In genomic region chr15:63869371-63870042, GRCh38 we compare ENCODE assay signal across 27 cellular contexts. TPM values are rescaled to one million over a fixed set of nuclear protein-coding genes. Genes with fewer than 3 reads are reported as not detected.
DNase-seq lines count a peak whose midpoint lies in the region; ATAC-seq and TF ChIP-seq lines count a peak whose summit lies in the region.
"Had no signal": no experiment of that assay in that cellular context is flagged by ENCODE, and none has a peak within 500 bp of the region (broad histone marks: within the 10 kb centered on the region; RNA-seq: fewer than 3 reads in every experiment).

No MANE protein-coding gene starts in this region.

- no peak for DNase-seq in activated T-cell treated with anti-CD3 and anti-CD28 coated beads, Interleukin-2, amount 50 U/mL, for 72 hours
- no peak for DNase-seq in activated T-cell treated with anti-CD3 and anti-CD28 coated beads, Interleukin-2, amount 50 U/mL, for 1 hour
- no peak for DNase-seq in activated B cell treated with CpG ODN at 0.5 μM for 24 hours
- no peak for DNase-seq in caudate nucleus (lab: John Stamatoyannopoulos, UW)
- DNase-seq in stimulated activated naive CD8-positive, alpha-beta T cell treated with anti-CD3 and anti-CD28 coated beads, Interleukin-15, amount 100 ng/mL, for 72 hours, result no peak
- DNase-seq in stimulated activated CD4-positive, alpha-beta T cell treated with anti-CD3 and anti-CD28 coated beads, Interleukin-4, amount 100 ng/mL, for 24 hours, result no peak
- DNase-seq in upper lobe of right lung, result no peak
- DNase-seq: ACHN; activated CD4-positive, alpha-beta T cell treated with anti-CD3 and anti-CD28 coated beads, Interleukin-2, amount 10 ng/mL, durations not matched to agents 7 days and 5 days; brain microvascular endothelial cell; COR-L47; esophagus squamous epithelium; foreskin keratinocyte; left ventricle myocardium superior; mesendoderm; NCI-H1417 treated with DMSO at 0.1 percent for 48 hours; NCI-H2081; NCI-H526; NK-92 treated with Interleukin-12 subunit alpha and Interleukin-12 subunit beta, amount 100 ng/mL, for 24 hours; pancreas; stimulated activated CD4-positive, alpha-beta T cell treated with anti-CD3 and anti-CD28 coated beads, Interleukin-15, amount 100 ng/mL, for 24 hours; stomach; uterus had no signal

- peak; percentile 35 to 44 for ATAC-seq in activated T-cell treated with anti-CD3 and anti-CD28 coated beads, Interleukin-2, amount 50 U/mL, for 72 hours (replicated peaks in 1 of 2)
- no peak for ATAC-seq in activated B cell treated with CpG ODN at 0.5 μM for 24 hours (ENCODE audit: low read depth)
- ATAC-seq in stimulated activated naive CD8-positive, alpha-beta T cell treated with anti-CD3 and anti-CD28 coated beads, Interleukin-15, amount 100 ng/mL, for 72 hours, result peak; percentile 55
- no peak for ATAC-seq in upper lobe of right lung
- ATAC-seq: left ventricle myocardium superior, pancreas, PC-3 had no signal

- no peaks in the 10 kb centered on the region for H3K9me3 ChIP-seq in upper lobe of right lung
- H3K9me3 ChIP-seq: BLaER1, esophagus squamous epithelium, pancreas, stomach, uterus had no signal

- intact Hi-C loops in activated B cell treated with CpG ODN at 0.5 μM for 24 hours (cut with micrococcal nuclease), result loop anchor here (1.0 kb wide), 3 partner anchors 9 to 22 kb away; no protein-coding TSS in a partner anchor
- intact Hi-C loops in upper lobe of right lung (cut with DNase I), result no loop called here

- peaks cover 0 to 1% of the 10 kb centered on the region in 2 donors for H3K9me3 Mint-ChIP-seq in activated T-cell treated with anti-CD3 and anti-CD28 coated beads, Interleukin-2, amount 50 U/mL, for 72 hours
- peaks cover 4% of the 10 kb centered on the region for H3K9me3 Mint-ChIP-seq in activated B cell treated with CpG ODN at 0.5 μM for 24 hours
- peaks cover 0 to 7% of the 10 kb centered on the region in 2 donors for H3K9me3 Mint-ChIP-seq in stimulated activated naive CD8-positive, alpha-beta T cell treated with anti-CD3 and anti-CD28 coated beads, Interleukin-15, amount 100 ng/mL, for 72 hours
- H3K9me3 Mint-ChIP-seq: activated CD4-positive, alpha-beta T cell treated with anti-CD3 and anti-CD28 coated beads, Interleukin-2, amount 10 ng/mL, durations not matched to agents 7 days and 5 days had no signal

- TF ChIP-seq CTCF in activated B cell treated with CpG ODN at 0.5 μM for 24 hours (IDR thresholded peaks at IDR 0.05) (no peak), upper lobe of right lung (IDR thresholded peaks at IDR 0.05) (no peak)

- H3K4me1 ChIP-seq in upper lobe of right lung, result no peaks in the 10 kb centered on the region
- H3K4me1 ChIP-seq: BLaER1, esophagus squamous epithelium, foreskin keratinocyte, pancreas, stomach, uterus had no signal

- H3K27me3 ChIP-seq in upper lobe of right lung, result no peaks in the 10 kb centered on the region
- H3K27me3 ChIP-seq: BLaER1, brain microvascular endothelial cell, dorsolateral prefrontal cortex, esophagus squamous epithelium, foreskin keratinocyte, neural progenitor cell, pancreas, stomach, uterus had no signal

- H3K27ac Mint-ChIP-seq in activated T-cell treated with anti-CD3 and anti-CD28 coated beads, Interleukin-2, amount 50 U/mL, for 72 hours, result no peak overlapping the region
- peak overlapping the region; percentile 84 for H3K27ac Mint-ChIP-seq in activated B cell treated with CpG ODN at 0.5 μM for 24 hours
- peak overlapping the region; percentile 22 to 90 for H3K27ac Mint-ChIP-seq in stimulated activated naive CD8-positive, alpha-beta T cell treated with anti-CD3 and anti-CD28 coated beads, Interleukin-15, amount 100 ng/mL, for 72 hours
- H3K27ac Mint-ChIP-seq: activated CD4-positive, alpha-beta T cell treated with anti-CD3 and anti-CD28 coated beads, Interleukin-2, amount 10 ng/mL, durations not matched to agents 7 days and 5 days; neural progenitor cell had no signal

- H3K4me3 ChIP-seq in upper lobe of right lung, result no peak overlapping the region
- H3K4me3 ChIP-seq: BLaER1, dorsolateral prefrontal cortex, esophagus squamous epithelium, neural progenitor cell, pancreas, stomach, uterus had no signal

- no peaks in the 10 kb centered on the region for H3K27me3 Mint-ChIP-seq in activated T-cell treated with anti-CD3 and anti-CD28 coated beads, Interleukin-2, amount 50 U/mL, for 72 hours (ENCODE audit: low read depth)
- no peaks in the 10 kb centered on the region for H3K27me3 Mint-ChIP-seq in activated B cell treated with CpG ODN at 0.5 μM for 24 hours
- no peaks in the 10 kb centered on the region for H3K27me3 Mint-ChIP-seq in stimulated activated naive CD8-positive, alpha-beta T cell treated with anti-CD3 and anti-CD28 coated beads, Interleukin-15, amount 100 ng/mL, for 72 hours
- H3K27me3 Mint-ChIP-seq: activated CD4-positive, alpha-beta T cell treated with anti-CD3 and anti-CD28 coated beads, Interleukin-2, amount 10 ng/mL, durations not matched to agents 7 days and 5 days had no signal

- CTCF ChIA-PET in activated B cell treated with CpG ODN at 0.5 μM for 24 hours (lab: Charles Lee), result interaction anchor here (1.3 to 1.6 kb wide), 2 partner anchors 12 to 36 kb away, joined by 3 to 4 read pairs; no protein-coding TSS in a partner anchor

- POLR2A ChIA-PET in activated B cell treated with CpG ODN at 0.5 μM for 24 hours (lab: Charles Lee), result interaction anchor here (0.6 to 6.4 kb wide), 11 partner anchors 8 to 118 kb away, joined by 3 to 63 read pairs (median 4); partner anchors contain the start of gene HERC1

- H3K36me3 Mint-ChIP-seq in activated T-cell treated with anti-CD3 and anti-CD28 coated beads, Interleukin-2, amount 50 U/mL, for 72 hours (ENCODE audit: insufficient read depth in 2 of 2), result peaks cover 0 to 3% of the 10 kb centered on the region in 2 donors
- H3K36me3 Mint-ChIP-seq in activated B cell treated with CpG ODN at 0.5 μM for 24 hours (ENCODE audit: low read depth), result no peaks in the 10 kb centered on the region
- H3K36me3 Mint-ChIP-seq: neural progenitor cell had no signal

- no peaks in the 10 kb centered on the region for H3K36me3 ChIP-seq in upper lobe of right lung
- H3K36me3 ChIP-seq: BLaER1, brain microvascular endothelial cell, esophagus squamous epithelium, neural progenitor cell, pancreas, stomach, uterus had no signal

- H3K4me1 Mint-ChIP-seq in activated T-cell treated with anti-CD3 and anti-CD28 coated beads, Interleukin-2, amount 50 U/mL, for 72 hours (ENCODE audit: low read depth), result peaks cover 35% of the 10 kb centered on the region
- peaks cover 27% of the 10 kb centered on the region for H3K4me1 Mint-ChIP-seq in activated B cell treated with CpG ODN at 0.5 μM for 24 hours
- H3K4me1 Mint-ChIP-seq in stimulated activated naive CD8-positive, alpha-beta T cell treated with anti-CD3 and anti-CD28 coated beads, Interleukin-15, amount 100 ng/mL, for 72 hours, result peaks cover 18% of the 10 kb centered on the region

- H3K4me3 Mint-ChIP-seq in activated T-cell treated with anti-CD3 and anti-CD28 coated beads, Interleukin-2, amount 50 U/mL, for 72 hours, result no peak overlapping the region
- H3K4me3 Mint-ChIP-seq in activated B cell treated with CpG ODN at 0.5 μM for 24 hours, result peak overlapping the region; percentile 21
- peak overlapping the region; percentile 5 to 10 for H3K4me3 Mint-ChIP-seq in stimulated activated naive CD8-positive, alpha-beta T cell treated with anti-CD3 and anti-CD28 coated beads, Interleukin-15, amount 100 ng/mL, for 72 hours
- H3K4me3 Mint-ChIP-seq: activated CD4-positive, alpha-beta T cell treated with anti-CD3 and anti-CD28 coated beads, Interleukin-2, amount 10 ng/mL, durations not matched to agents 7 days and 5 days; neural progenitor cell had no signal

- H3K27ac ChIP-seq in caudate nucleus (ENCODE audit: low read depth, low read length) (peak overlapping the region; percentile 84), upper lobe of right lung (no peak overlapping the region)
- H3K27ac ChIP-seq: BLaER1, brain microvascular endothelial cell, esophagus squamous epithelium, foreskin keratinocyte, neural progenitor cell, pancreas, stomach, uterus had no signal

RNA-seq across cellular contexts. Expression of gene HERC1, which starts 35.8 kb away (rescaled TPM):
- 10 to 100 TPM; 67.8 to 77.6 TPM for total RNA-seq in activated T-cell treated with anti-CD3 and anti-CD28 coated beads, Interleukin-2, amount 50 U/mL, for 72 hours
- total RNA-seq in activated B cell treated with CpG ODN at 0.5 μM for 24 hours (191 and 201 TPM in 2 replicates), upper lobe of right lung (98.5 TPM)

Comparison
In these comparisons a context has a peak if more than half of its experiments do, and no peak if none do; other contexts are left out.
1. ATAC-seq: peak in activated T-cell treated with anti-CD3 and anti-CD28 coated beads, Interleukin-2, amount 50 U/mL, for 72 hours (2 of 2) and stimulated activated naive CD8-positive, alpha-beta T cell treated with anti-CD3 and anti-CD28 coated beads, Interleukin-15, amount 100 ng/mL, for 72 hours (single experiment); none in activated B cell treated with CpG ODN at 0.5 μM for 24 hours (single experiment) and upper lobe of right lung (single experiment).
2. H3K4me3 Mint-ChIP-seq: peak in activated B cell treated with CpG ODN at 0.5 μM for 24 hours (single experiment) and stimulated activated naive CD8-positive, alpha-beta T cell treated with anti-CD3 and anti-CD28 coated beads, Interleukin-15, amount 100 ng/mL, for 72 hours (2 of 2); none in activated T-cell treated with anti-CD3 and anti-CD28 coated beads, Interleukin-2, amount 50 U/mL, for 72 hours (0 of 2).